Comparison of ENCODE assay signal across 1 cellular context in the genomic region with DNA sequence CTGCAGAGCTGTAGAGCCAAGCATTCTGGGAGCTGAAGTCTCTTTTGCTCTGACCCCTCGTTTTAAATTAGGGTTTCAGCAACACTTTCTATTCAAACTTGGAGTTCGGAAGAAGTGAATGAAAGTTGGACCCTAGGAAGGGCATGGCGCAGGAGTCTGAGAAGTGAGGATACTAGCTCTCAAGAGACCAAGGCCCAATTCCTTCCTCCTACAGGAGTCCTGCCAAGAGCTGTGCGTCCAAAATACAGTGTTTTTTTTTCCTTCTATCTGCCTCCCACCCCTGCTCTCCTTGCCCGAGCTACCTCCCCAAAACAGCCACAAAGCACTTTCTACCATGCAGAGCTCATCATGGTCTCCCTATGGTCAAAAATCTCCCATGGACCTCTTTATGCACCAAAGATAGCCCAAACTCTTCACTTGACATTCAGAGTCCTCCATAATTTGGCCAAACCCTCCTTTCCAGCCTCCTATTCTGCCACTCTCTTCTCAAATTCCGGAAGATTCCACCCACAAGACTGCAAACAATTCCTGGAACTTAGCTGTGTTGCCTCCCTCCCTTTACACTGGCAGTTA.
TF ChIP-seq lines count a peak whose summit lies in the region.

No MANE protein-coding gene starts in this region.

TF ChIP-seq in HepG2, 621 proteins besides CTCF, POLR2A, EP300 and RAD21 (continued from another document and continues in another):
- TF ChIP-seq AFF4 (CRISPR knock-in tag; IDR thresholded peaks at IDR 0.05) (0 out of 2 replicates have a peak, but pooled peaks have one; percentile 15), ZNF224 (CRISPR knock-in tag; IDR thresholded peaks at IDR 0.05) (peak; percentile 31; the same call in 1 of the 2 replicates), ZFP62 (CRISPR knock-in tag; IDR thresholded peaks at IDR 0.05) (no peak), NR2F1 (CRISPR knock-in tag; IDR thresholded peaks at IDR 0.05) (0 out of 4 replicates have a peak, but pooled peaks of 1 of the 2 experiments have one; percentile 3), ZFP41 (CRISPR knock-in tag; IDR thresholded peaks at IDR 0.05; ENCODE audit: borderline replicate concordance) (no peak), ZMYM3 (CRISPR knock-in tag; IDR thresholded peaks at IDR 0.05) (no peak), ZNF619 (CRISPR knock-in tag; IDR thresholded peaks at IDR 0.05) (no peak), ZNF18 (CRISPR knock-in tag; IDR thresholded peaks at IDR 0.05; ENCODE audit: insufficient replicate concordance) (no peak), ZNF382 (CRISPR knock-in tag; IDR thresholded peaks at IDR 0.05; ENCODE audit: borderline replicate concordance) (no peak), SOX5 (CRISPR knock-in tag; IDR thresholded peaks at IDR 0.05; ENCODE audit: borderline replicate concordance) (no peak), NFIB (CRISPR knock-in tag; IDR thresholded peaks at IDR 0.05; ENCODE audit: borderline replicate concordance) (0 out of 2 replicates have a peak, but pooled peaks have one; percentile 32), ZFP36L1 (CRISPR knock-in tag; IDR thresholded peaks at IDR 0.05) (peak; percentile 28; the same call in 1 of the 2 replicates), JUND (CRISPR knock-in tag; IDR thresholded peaks at IDR 0.05) (no peak), SIX4 (CRISPR knock-in tag; IDR thresholded peaks at IDR 0.05) (no peak), SALL1 (CRISPR knock-in tag; IDR thresholded peaks at IDR 0.05) (no peak), RBAK (CRISPR knock-in tag; IDR thresholded peaks at IDR 0.05) (peak; percentile 25; the same call in 1 of the 2 replicates), KLF15 (CRISPR knock-in tag; IDR thresholded peaks at IDR 0.05; ENCODE audit: borderline replicate concordance) (0 out of 2 replicates have a peak, but pooled peaks have one; percentile 5), NFKB2 (CRISPR knock-in tag; IDR thresholded peaks at IDR 0.05; ENCODE audit: borderline replicate concordance) (no peak), MED8 (CRISPR knock-in tag; IDR thresholded peaks at IDR 0.05; ENCODE audit: insufficient replicate concordance) (no peak), ZNF616 (CRISPR knock-in tag; IDR thresholded peaks at IDR 0.05; ENCODE audit: low read depth) (0 out of 2 replicates have a peak, but pooled peaks have one; percentile 40), ZNF17 (CRISPR knock-in tag; IDR thresholded peaks at IDR 0.05) (peak; percentile 24; the same call in 1 of the 2 replicates)
- TF ChIP-seq, protein P1, sequence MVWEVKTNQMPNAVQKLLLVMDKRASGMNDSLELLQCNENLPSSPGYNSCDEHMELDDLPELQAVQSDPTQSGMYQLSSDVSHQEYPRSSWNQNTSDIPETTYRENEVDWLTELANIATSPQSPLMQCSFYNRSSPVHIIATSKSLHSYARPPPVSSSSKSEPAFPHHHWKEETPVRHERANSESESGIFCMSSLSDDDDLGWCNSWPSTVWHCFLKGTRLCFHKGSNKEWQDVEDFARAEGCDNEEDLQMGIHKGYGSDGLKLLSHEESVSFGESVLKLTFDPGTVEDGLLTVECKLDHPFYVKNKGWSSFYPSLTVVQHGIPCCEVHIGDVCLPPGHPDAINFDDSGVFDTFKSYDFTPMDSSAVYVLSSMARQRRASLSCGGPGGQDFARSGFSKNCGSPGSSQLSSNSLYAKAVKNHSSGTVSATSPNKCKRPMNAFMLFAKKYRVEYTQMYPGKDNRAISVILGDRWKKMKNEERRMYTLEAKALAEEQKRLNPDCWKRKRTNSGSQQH (CRISPR knock-in tag; IDR thresholded peaks at IDR 0.05; ENCODE audit: low read depth) = peak; percentile 2; the same call in 1 of the 2 replicates
- TF ChIP-seq, protein P2, sequence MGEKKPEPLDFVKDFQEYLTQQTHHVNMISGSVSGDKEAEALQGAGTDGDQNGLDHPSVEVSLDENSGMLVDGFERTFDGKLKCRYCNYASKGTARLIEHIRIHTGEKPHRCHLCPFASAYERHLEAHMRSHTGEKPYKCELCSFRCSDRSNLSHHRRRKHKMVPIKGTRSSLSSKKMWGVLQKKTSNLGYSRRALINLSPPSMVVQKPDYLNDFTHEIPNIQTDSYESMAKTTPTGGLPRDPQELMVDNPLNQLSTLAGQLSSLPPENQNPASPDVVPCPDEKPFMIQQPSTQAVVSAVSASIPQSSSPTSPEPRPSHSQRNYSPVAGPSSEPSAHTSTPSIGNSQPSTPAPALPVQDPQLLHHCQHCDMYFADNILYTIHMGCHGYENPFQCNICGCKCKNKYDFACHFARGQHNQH (CRISPR knock-in tag; IDR thresholded peaks at IDR 0.05) = no peak
- TF ChIP-seq, protein P3, sequence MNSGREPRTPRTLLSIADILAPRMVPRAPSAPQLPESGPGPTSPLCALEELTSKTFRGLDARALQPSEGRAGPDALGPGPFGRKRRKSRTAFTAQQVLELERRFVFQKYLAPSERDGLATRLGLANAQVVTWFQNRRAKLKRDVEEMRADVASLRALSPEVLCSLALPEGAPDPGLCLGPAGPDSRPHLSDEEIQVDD (CRISPR knock-in tag; IDR thresholded peaks at IDR 0.05; ENCODE audit: borderline replicate concordance) = 0 out of 2 replicates have a peak, but pooled peaks have one; percentile 44
- TF ChIP-seq, protein P4, sequence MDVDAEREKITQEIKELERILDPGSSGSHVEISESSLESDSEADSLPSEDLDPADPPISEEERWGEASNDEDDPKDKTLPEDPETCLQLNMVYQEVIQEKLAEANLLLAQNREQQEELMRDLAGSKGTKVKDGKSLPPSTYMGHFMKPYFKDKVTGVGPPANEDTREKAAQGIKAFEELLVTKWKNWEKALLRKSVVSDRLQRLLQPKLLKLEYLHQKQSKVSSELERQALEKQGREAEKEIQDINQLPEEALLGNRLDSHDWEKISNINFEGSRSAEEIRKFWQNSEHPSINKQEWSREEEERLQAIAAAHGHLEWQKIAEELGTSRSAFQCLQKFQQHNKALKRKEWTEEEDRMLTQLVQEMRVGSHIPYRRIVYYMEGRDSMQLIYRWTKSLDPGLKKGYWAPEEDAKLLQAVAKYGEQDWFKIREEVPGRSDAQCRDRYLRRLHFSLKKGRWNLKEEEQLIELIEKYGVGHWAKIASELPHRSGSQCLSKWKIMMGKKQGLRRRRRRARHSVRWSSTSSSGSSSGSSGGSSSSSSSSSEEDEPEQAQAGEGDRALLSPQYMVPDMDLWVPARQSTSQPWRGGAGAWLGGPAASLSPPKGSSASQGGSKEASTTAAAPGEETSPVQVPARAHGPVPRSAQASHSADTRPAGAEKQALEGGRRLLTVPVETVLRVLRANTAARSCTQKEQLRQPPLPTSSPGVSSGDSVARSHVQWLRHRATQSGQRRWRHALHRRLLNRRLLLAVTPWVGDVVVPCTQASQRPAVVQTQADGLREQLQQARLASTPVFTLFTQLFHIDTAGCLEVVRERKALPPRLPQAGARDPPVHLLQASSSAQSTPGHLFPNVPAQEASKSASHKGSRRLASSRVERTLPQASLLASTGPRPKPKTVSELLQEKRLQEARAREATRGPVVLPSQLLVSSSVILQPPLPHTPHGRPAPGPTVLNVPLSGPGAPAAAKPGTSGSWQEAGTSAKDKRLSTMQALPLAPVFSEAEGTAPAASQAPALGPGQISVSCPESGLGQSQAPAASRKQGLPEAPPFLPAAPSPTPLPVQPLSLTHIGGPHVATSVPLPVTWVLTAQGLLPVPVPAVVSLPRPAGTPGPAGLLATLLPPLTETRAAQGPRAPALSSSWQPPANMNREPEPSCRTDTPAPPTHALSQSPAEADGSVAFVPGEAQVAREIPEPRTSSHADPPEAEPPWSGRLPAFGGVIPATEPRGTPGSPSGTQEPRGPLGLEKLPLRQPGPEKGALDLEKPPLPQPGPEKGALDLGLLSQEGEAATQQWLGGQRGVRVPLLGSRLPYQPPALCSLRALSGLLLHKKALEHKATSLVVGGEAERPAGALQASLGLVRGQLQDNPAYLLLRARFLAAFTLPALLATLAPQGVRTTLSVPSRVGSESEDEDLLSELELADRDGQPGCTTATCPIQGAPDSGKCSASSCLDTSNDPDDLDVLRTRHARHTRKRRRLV (CRISPR knock-in tag; IDR thresholded peaks at IDR 0.05) = no peak; the same call in 1 of the 2 replicates
- TF ChIP-seq, protein P5, sequence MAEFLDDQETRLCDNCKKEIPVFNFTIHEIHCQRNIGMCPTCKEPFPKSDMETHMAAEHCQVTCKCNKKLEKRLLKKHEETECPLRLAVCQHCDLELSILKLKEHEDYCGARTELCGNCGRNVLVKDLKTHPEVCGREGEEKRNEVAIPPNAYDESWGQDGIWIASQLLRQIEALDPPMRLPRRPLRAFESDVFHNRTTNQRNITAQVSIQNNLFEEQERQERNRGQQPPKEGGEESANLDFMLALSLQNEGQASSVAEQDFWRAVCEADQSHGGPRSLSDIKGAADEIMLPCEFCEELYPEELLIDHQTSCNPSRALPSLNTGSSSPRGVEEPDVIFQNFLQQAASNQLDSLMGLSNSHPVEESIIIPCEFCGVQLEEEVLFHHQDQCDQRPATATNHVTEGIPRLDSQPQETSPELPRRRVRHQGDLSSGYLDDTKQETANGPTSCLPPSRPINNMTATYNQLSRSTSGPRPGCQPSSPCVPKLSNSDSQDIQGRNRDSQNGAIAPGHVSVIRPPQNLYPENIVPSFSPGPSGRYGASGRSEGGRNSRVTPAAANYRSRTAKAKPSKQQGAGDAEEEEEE (CRISPR knock-in tag; IDR thresholded peaks at IDR 0.05; ENCODE audit: borderline replicate concordance) = 0 out of 2 replicates have a peak, but pooled peaks have one; percentile 20
- TF ChIP-seq, protein P6, sequence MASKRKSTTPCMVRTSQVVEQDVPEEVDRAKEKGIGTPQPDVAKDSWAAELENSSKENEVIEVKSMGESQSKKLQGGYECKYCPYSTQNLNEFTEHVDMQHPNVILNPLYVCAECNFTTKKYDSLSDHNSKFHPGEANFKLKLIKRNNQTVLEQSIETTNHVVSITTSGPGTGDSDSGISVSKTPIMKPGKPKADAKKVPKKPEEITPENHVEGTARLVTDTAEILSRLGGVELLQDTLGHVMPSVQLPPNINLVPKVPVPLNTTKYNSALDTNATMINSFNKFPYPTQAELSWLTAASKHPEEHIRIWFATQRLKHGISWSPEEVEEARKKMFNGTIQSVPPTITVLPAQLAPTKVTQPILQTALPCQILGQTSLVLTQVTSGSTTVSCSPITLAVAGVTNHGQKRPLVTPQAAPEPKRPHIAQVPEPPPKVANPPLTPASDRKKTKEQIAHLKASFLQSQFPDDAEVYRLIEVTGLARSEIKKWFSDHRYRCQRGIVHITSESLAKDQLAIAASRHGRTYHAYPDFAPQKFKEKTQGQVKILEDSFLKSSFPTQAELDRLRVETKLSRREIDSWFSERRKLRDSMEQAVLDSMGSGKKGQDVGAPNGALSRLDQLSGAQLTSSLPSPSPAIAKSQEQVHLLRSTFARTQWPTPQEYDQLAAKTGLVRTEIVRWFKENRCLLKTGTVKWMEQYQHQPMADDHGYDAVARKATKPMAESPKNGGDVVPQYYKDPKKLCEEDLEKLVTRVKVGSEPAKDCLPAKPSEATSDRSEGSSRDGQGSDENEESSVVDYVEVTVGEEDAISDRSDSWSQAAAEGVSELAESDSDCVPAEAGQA (IDR thresholded peaks at IDR 0.05; ENCODE audit: low read depth) = no peak
- TF ChIP-seq, protein P6 (CRISPR knock-in tag; IDR thresholded peaks at IDR 0.05; ENCODE audit: borderline replicate concordance) = peak; percentile 56; the same call in 1 of the 2 replicates
- TF ChIP-seq, protein P7, sequence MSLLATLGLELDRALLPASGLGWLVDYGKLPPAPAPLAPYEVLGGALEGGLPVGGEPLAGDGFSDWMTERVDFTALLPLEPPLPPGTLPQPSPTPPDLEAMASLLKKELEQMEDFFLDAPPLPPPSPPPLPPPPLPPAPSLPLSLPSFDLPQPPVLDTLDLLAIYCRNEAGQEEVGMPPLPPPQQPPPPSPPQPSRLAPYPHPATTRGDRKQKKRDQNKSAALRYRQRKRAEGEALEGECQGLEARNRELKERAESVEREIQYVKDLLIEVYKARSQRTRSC (CRISPR knock-in tag; IDR thresholded peaks at IDR 0.05; ENCODE audit: low read depth) = 0 out of 2 replicates have a peak, but pooled peaks have one; percentile 15
